11 cellular contexts compared by ENCODE assay signal in the genomic region with DNA sequence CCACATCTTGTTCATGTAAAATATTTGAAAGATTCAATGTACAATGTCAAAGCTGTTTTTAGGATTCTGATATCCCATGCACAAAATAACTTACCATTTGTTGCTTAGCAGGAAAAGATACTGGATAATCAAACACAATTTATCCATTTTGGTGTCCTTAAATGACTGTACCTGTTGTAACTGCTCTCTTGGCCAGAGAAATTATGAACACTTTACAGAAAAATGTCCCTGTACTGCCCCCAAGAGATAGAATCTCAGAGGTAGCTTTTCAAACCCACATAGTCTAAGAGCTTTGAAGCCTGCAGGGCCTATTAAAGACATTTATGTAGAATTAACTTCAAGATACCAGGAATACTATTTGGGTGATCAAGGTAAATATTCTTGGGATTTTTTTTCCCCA. TPM values are rescaled to one million over a fixed set of nuclear protein-coding genes. Genes with fewer than 3 reads are reported as not detected.
DNase-seq lines count a peak whose midpoint lies in the region; ATAC-seq, FAIRE-seq and TF ChIP-seq lines count a peak whose summit lies in the region.
"Had no signal": no experiment of that assay in that cellular context is flagged by ENCODE, and none has a peak within 500 bp of the region (broad histone marks: within the 10 kb centered on the region; RNA-seq: fewer than 3 reads in every experiment).

No MANE protein-coding gene starts in this region.

- H2AFZ ChIP-seq in Karpas-422 (ENCODE audit: low read length) = no peak overlapping the region

- no peak overlapping the region for H3K4me2 ChIP-seq in Karpas-422 (ENCODE audit: low read depth, low read length, poor library complexity, severe bottlenecking)

- no peaks in the 10 kb centered on the region for H3K27me3 ChIP-seq in Karpas-422 (ENCODE audit: low read length)

- no peaks in the 10 kb centered on the region for H4K20me1 ChIP-seq in Karpas-422 (ENCODE audit: insufficient read depth, low read depth, low read length)

- no peak overlapping the region for H3K9ac ChIP-seq in Karpas-422 (ENCODE audit: low read length)

- ATAC-seq in HG02678 (IDR thresholded peaks at IDR 0.05; ENCODE audit: unreplicated experiment) = no peak
- ATAC-seq in omental fat pad (ENCODE audit: low FRiP score) = no peak

- DNase-seq in D721Med (ENCODE audit: insufficient read length, low spot score) = no peak
- peak; percentile 65 for DNase-seq in Karpas-422
- DNase-seq in astrocyte of the hippocampus (ENCODE audit: low read depth, low spot score) = peak; percentile 35
- DNase-seq in left kidney (ENCODE audit: low read depth, low spot score) = peak; percentile 39
- no peak for DNase-seq in NCI-H2171 treated with DMSO at 0.1 percent for 48 hours (lab: John Stamatoyannopoulos, UW)
- DNase-seq in activated T-cell treated with anti-CD3 and anti-CD28 coated beads, Interleukin-2, amount 50 U/mL, for 1 hour = no peak
- no peak for DNase-seq in omental fat pad (ENCODE audit: low spot score)
- DNase-seq: NCI-H1436 had no signal

- H3K4me1 ChIP-seq in Karpas-422 (ENCODE audit: low read length) = peaks cover 9% of the 10 kb centered on the region

- H3K4me3 ChIP-seq in Karpas-422 (ENCODE audit: low read length) = no peak overlapping the region

- H3K79me2 ChIP-seq in Karpas-422 (ENCODE audit: low read length) = no peaks in the 10 kb centered on the region

- no peaks in the 10 kb centered on the region for H3K9me3 ChIP-seq in Karpas-422 (ENCODE audit: low read length)

- no peaks in the 10 kb centered on the region for H3K9me2 ChIP-seq in Karpas-422 (replicated peaks; ENCODE audit: insufficient read depth, low read length)

- no peaks in the 10 kb centered on the region for H3K36me3 ChIP-seq in Karpas-422 (ENCODE audit: insufficient read depth, low read length)

- no peak overlapping the region for H3K27ac ChIP-seq in Karpas-422 (ENCODE audit: low read length)

- TF ChIP-seq CTCF in D721Med (IDR thresholded peaks at IDR 0.05; ENCODE audit: insufficient read depth, missing control alignments) (peak; percentile 8), omental fat pad (IDR thresholded peaks at IDR 0.05) (no peak)

- FAIRE-seq in D721Med (lab: Jason Lieb, UNC) = no peak
- FAIRE-seq: colon had no signal

RNA-seq across cellular contexts. Expression of gene ME2, which starts 12.2 kb away (rescaled TPM):
- 137 and 184 TPM in 2 replicates for total RNA-seq in Karpas-422 (2014; rRNA removed; shearing (Covaris generic); ENCODE audit: low replicate concordance)
- total RNA-seq in omental fat pad = 10 to 100 TPM; 35.7 to 75.4 (median 43.2) TPM

RNA-seq across cellular contexts. Expression of gene MRO, which starts 46.9 kb away (rescaled TPM):
- 3.2 and 4.9 TPM in 2 replicates for total RNA-seq in Karpas-422 (2014; rRNA removed; shearing (Covaris generic); ENCODE audit: low replicate concordance)
- 1 to 10 TPM; 1.1 to 3.5 (median 2.3) TPM for total RNA-seq in omental fat pad
- total RNA-seq: lung microvascular endothelial cell had no signal

Comparison
In these comparisons a context has a peak if more than half of its experiments do, and no peak if none do; other contexts are left out.
1. DNase-seq: peak in Karpas-422 (single experiment), astrocyte of the hippocampus (single experiment) and left kidney (single experiment); none in D721Med (single experiment), NCI-H2171 treated with DMSO at 0.1 percent for 48 hours (single experiment), activated T-cell treated with anti-CD3 and anti-CD28 coated beads, Interleukin-2, amount 50 U/mL, for 1 hour (single experiment) and omental fat pad (single experiment).